1 cellular context compared by ENCODE assay signal in genomic region chr2:44155577-44156446, GRCh38.
TF ChIP-seq lines count a peak whose summit lies in the region.

No MANE protein-coding gene starts in this region.

TF ChIP-seq in K562, 482 proteins besides CTCF, POLR2A, EP300 and RAD21 (continued from another document and continues in another):
- TF ChIP-seq ZBTB12 (CRISPR knock-in tag; IDR thresholded peaks at IDR 0.05) (no peak), SMARCA5 (IDR thresholded peaks at IDR 0.05) (no peak), HDAC1 (IDR thresholded peaks at IDR 0.05) (no peak), DPF2 (IDR thresholded peaks at IDR 0.05) (peak; percentile 83), KLF16 (IDR thresholded peaks at IDR 0.05) (peak; percentile 49; the same call in 1 of the 2 replicates), POLR2G (IDR thresholded peaks at IDR 0.05; ENCODE audit: low read depth, low read length) (no peak), CREB3L1 (IDR thresholded peaks at IDR 0.05; ENCODE audit: borderline replicate concordance, low read depth) (no peak), KAT2B (IDR thresholded peaks at IDR 0.05; ENCODE audit: low read depth, low read length) (no peak), PHB2 (IDR thresholded peaks at IDR 0.05; ENCODE audit: low read depth) (no peak), CBX3 (IDR thresholded peaks at IDR 0.05; ENCODE audit: borderline replicate concordance in 1 of 2, low read length in 2 of 2) (peak in 1 of 2 experiments; percentile 22; a peak in 1 of 3 replicates), ZNF175 (CRISPR knock-in tag; IDR thresholded peaks at IDR 0.05; ENCODE audit: low read depth) (no peak), AFF1 (IDR thresholded peaks at IDR 0.05; ENCODE audit: low read depth in 1 of 2, partially characterized antibody in 2 of 2) (no peak), SP2 (IDR thresholded peaks at IDR 0.05; ENCODE audit: extremely low read depth, low read depth, low read length, poor library complexity, severe bottlenecking) (no peak), ZBTB40 (IDR thresholded peaks at IDR 0.05) (no peak), ZBTB40 (CRISPR knock-in tag; IDR thresholded peaks at IDR 0.05) (no peak), HSF4 (CRISPR knock-in tag; IDR thresholded peaks at IDR 0.05; ENCODE audit: borderline replicate concordance) (no peak), ZNF217 (CRISPR knock-in tag; IDR thresholded peaks at IDR 0.05) (no peak), BHLHE40 (IDR thresholded peaks at IDR 0.05; ENCODE audit: low read length) (no peak), GATA2 (CRISPR knock-in tag; IDR thresholded peaks at IDR 0.05) (no peak), FOXO4 (CRISPR knock-in tag; IDR thresholded peaks at IDR 0.05) (no peak), TAF9B (IDR thresholded peaks at IDR 0.05; ENCODE audit: partially characterized antibody) (no peak), RCOR1 (IDR thresholded peaks at IDR 0.05; ENCODE audit: borderline replicate concordance in 1 of 2, low read depth in 2 of 2, low read length in 2 of 2) (no peak), ZNF121 (CRISPR knock-in tag; conservative IDR thresholded peaks at IDR 0.05) (no peak), SRSF1 (IDR thresholded peaks at IDR 0.05; ENCODE audit: low read depth, low read length) (no peak), CREM (IDR thresholded peaks at IDR 0.05; ENCODE audit: low read depth) (no peak; the same call in 1 of the 2 replicates), GATAD2A (IDR thresholded peaks at IDR 0.05) (no peak), BRD4 (IDR thresholded peaks at IDR 0.05) (no peak), FOXJ3 (CRISPR knock-in tag; IDR thresholded peaks at IDR 0.05) (no peak), ESRRA (IDR thresholded peaks at IDR 0.05; ENCODE audit: borderline replicate concordance, low read depth) (no peak), TFAM (CRISPR knock-in tag; conservative IDR thresholded peaks at IDR 0.05) (no peak), ATF3 (IDR thresholded peaks at IDR 0.05) (peak; percentile 83), ATF3 (CRISPR knock-in tag; conservative IDR thresholded peaks at IDR 0.05) (0 out of 2 replicates have a peak, but pooled peaks have one; percentile 46), LEF1 (IDR thresholded peaks at IDR 0.05) (peak; percentile 22; the same call in 1 of the 2 replicates), TCFL5 (CRISPR knock-in tag; conservative IDR thresholded peaks at IDR 0.05) (no peak), BRD9 (IDR thresholded peaks at IDR 0.05; ENCODE audit: low read depth, partially characterized antibody) (no peak), MYNN (IDR thresholded peaks at IDR 0.05) (no peak), MYNN (CRISPR knock-in tag; IDR thresholded peaks at IDR 0.05) (no peak), ZNF561 (CRISPR knock-in tag; conservative IDR thresholded peaks at IDR 0.05) (no peak), NFRKB (IDR thresholded peaks at IDR 0.05; ENCODE audit: low read depth) (no peak), ERF (CRISPR knock-in tag; IDR thresholded peaks at IDR 0.05) (no peak), CHD1 (IDR thresholded peaks at IDR 0.05; ENCODE audit: low read length) (no peak), PBX2 (CRISPR knock-in tag; IDR thresholded peaks at IDR 0.05; ENCODE audit: low read depth) (no peak), PBX2 (tag; conservative IDR thresholded peaks at IDR 0.05; ENCODE audit: low read depth) (no peak)
